24 cellular contexts compared by ENCODE assay signal in genomic region chr6:34373511-34373910, GRCh38.
"Had no signal": no experiment of that assay in that cellular context is flagged by ENCODE, and none has a peak within 500 bp of the region (broad histone marks: within the 10 kb centered on the region; RNA-seq: fewer than 3 reads in every experiment).

No MANE protein-coding gene starts in this region.

- H3K4me3 Mint-ChIP-seq: activated CD4-positive, alpha-beta T cell treated with anti-CD3 and anti-CD28 coated beads for 36 hours; activated CD4-positive, alpha-beta T cell treated with anti-CD3 and anti-CD28 coated beads, Interleukin-2, amount 10 ng/mL, durations not matched to agents 7 days and 5 days; activated CD8-positive, alpha-beta T cell treated with anti-CD3 and anti-CD28 coated beads, Interleukin-2, amount 10 ng/mL, durations not matched to agents 7 days and 5 days; activated naive CD4-positive, alpha-beta T cell treated with anti-CD3 and anti-CD28 coated beads, Interleukin-2, amount 50 U/mL, for 24 hours; activated naive CD8-positive, alpha-beta T cell treated with anti-CD3 and anti-CD28 coated beads, Interleukin-2, amount 10 ng/mL, durations not matched to agents 7 days and 5 days; activated T-cell treated with anti-CD3 and anti-CD28 coated beads, Interleukin-2, amount 50 U/mL, for 24 hours had no signal

- H3K4me3 ChIP-seq: ascending aorta, breast epithelium, SJCRH30, SK-N-MC had no signal

- ATAC-seq: activated CD4-positive, alpha-beta T cell treated with anti-CD3 and anti-CD28 coated beads for 36 hours; activated CD8-positive, alpha-beta T cell treated with anti-CD3 and anti-CD28 coated beads, Interleukin-2, amount 10 ng/mL, durations not matched to agents 7 days and 5 days; Panc1 had no signal

- H3K36me3 ChIP-seq: ascending aorta, breast epithelium had no signal

- H3K27ac Mint-ChIP-seq: activated CD4-positive, alpha-beta T cell treated with anti-CD3 and anti-CD28 coated beads for 36 hours; activated CD4-positive, alpha-beta T cell treated with anti-CD3 and anti-CD28 coated beads, Interleukin-2, amount 10 ng/mL, durations not matched to agents 7 days and 5 days; activated CD8-positive, alpha-beta T cell treated with anti-CD3 and anti-CD28 coated beads, Interleukin-2, amount 10 ng/mL, durations not matched to agents 7 days and 5 days; activated naive CD4-positive, alpha-beta T cell treated with anti-CD3 and anti-CD28 coated beads, Interleukin-2, amount 50 U/mL, for 24 hours; activated naive CD8-positive, alpha-beta T cell treated with anti-CD3 and anti-CD28 coated beads, Interleukin-2, amount 10 ng/mL, durations not matched to agents 7 days and 5 days; activated T-cell treated with anti-CD3 and anti-CD28 coated beads, Interleukin-2, amount 50 U/mL, for 24 hours; activated T-helper 2 cell treated with anti-CD3 and anti-CD28 coated beads, Interferon-gamma antibody, Interleukin-2, Interleukin-4, amounts not matched to agents 10 μg/mL and 5 μg/mL and 100 μg/mL, durations not matched to agents 14 hours and 24 hours and 36 hours had no signal

- H3K9me3 ChIP-seq: ascending aorta, breast epithelium, SJCRH30 had no signal

- H3K27me3 ChIP-seq: ascending aorta, breast epithelium, SJCRH30 had no signal

- H3K27ac ChIP-seq: breast epithelium, SJCRH30, WERI-Rb-1 had no signal

- H3K9me3 Mint-ChIP-seq: activated CD4-positive, alpha-beta T cell treated with anti-CD3 and anti-CD28 coated beads, Interleukin-2, amount 10 ng/mL, durations not matched to agents 7 days and 5 days; activated naive CD4-positive, alpha-beta T cell treated with anti-CD3 and anti-CD28 coated beads, Interleukin-2, amount 50 U/mL, for 24 hours; activated T-cell treated with anti-CD3 and anti-CD28 coated beads, Interleukin-2, amount 50 U/mL, for 24 hours; activated T-helper 2 cell treated with anti-CD3 and anti-CD28 coated beads, Interferon-gamma antibody, Interleukin-2, Interleukin-4, amounts not matched to agents 10 μg/mL and 5 μg/mL and 100 μg/mL, durations not matched to agents 14 hours and 24 hours and 36 hours had no signal

- H3K27me3 Mint-ChIP-seq: activated CD4-positive, alpha-beta T cell treated with anti-CD3 and anti-CD28 coated beads for 36 hours; activated CD4-positive, alpha-beta T cell treated with anti-CD3 and anti-CD28 coated beads, Interleukin-2, amount 10 ng/mL, durations not matched to agents 7 days and 5 days; activated naive CD4-positive, alpha-beta T cell treated with anti-CD3 and anti-CD28 coated beads, Interleukin-2, amount 50 U/mL, for 24 hours; activated naive CD8-positive, alpha-beta T cell treated with anti-CD3 and anti-CD28 coated beads, Interleukin-2, amount 10 ng/mL, durations not matched to agents 7 days and 5 days; activated T-cell treated with anti-CD3 and anti-CD28 coated beads, Interleukin-2, amount 50 U/mL, for 24 hours had no signal

- DNase-seq: activated CD4-positive, alpha-beta T cell treated with anti-CD3 and anti-CD28 coated beads for 36 hours; activated CD4-positive, alpha-beta T cell treated with anti-CD3 and anti-CD28 coated beads, Interleukin-2, amount 10 ng/mL, durations not matched to agents 7 days and 5 days; activated CD4-positive, alpha-beta T cell treated with anti-CD3 and anti-CD28 coated beads, Interleukin-2, amount 50 U/mL, for 48 hours; activated CD8-positive, alpha-beta T cell treated with anti-CD3 and anti-CD28 coated beads, Interleukin-2, amount 10 ng/mL, durations not matched to agents 7 days and 5 days; activated gamma-delta T cell; activated naive CD4-positive, alpha-beta T cell treated with Interleukin-2 at 50 U/mL for 16 hours; activated naive CD8-positive, alpha-beta T cell treated with anti-CD3 and anti-CD28 coated beads, Interleukin-2, amount 10 ng/mL, durations not matched to agents 7 days and 5 days; activated T-cell treated with anti-CD3 and anti-CD28 coated beads, Interleukin-2, amount 50 U/mL, for 24 hours; Karpas-422; NCI-H1105; NCI-H1417 treated with DMSO at 0.1 percent for 48 hours; NCI-H1930; NCI-H345; NCI-H524 treated with DMSO at 0.1 percent for 48 hours; SHP77; SJCRH30; T1000; WERI-Rb-1 had no signal

- H3K4me1 ChIP-seq: breast epithelium, SJCRH30 had no signal
